ENCODE assay signal across 1 cellular context in genomic region chr1:1127551-1128451, GRCh38.
TF ChIP-seq lines count a peak whose summit lies in the region.

No MANE protein-coding gene starts in this region.

TF ChIP-seq in K562, 482 proteins besides CTCF, POLR2A, EP300 and RAD21:
- TF ChIP-seq ZNF740 (CRISPR knock-in tag; IDR thresholded peaks at IDR 0.05) (no peak), ZNF740 (tag; IDR thresholded peaks at IDR 0.05) (no peak), MCM3 (IDR thresholded peaks at IDR 0.05) (0 out of 2 replicates have a peak, but pooled peaks have one; percentile 20)
